ENCODE assay signal across 9 cellular contexts in genomic region chr15:37106490-37107001, GRCh38. TPM values are rescaled to one million over a fixed set of nuclear protein-coding genes. Genes with fewer than 3 reads are reported as not detected.
DNase-seq lines count a peak whose midpoint lies in the region; ATAC-seq, FAIRE-seq and TF ChIP-seq lines count a peak whose summit lies in the region.
"Had no signal": no experiment of that assay in that cellular context is flagged by ENCODE, and none has a peak within 500 bp of the region (broad histone marks: within the 10 kb centered on the region; RNA-seq: fewer than 3 reads in every experiment).

No MANE protein-coding gene starts in this region.

- H4K12ac ChIP-seq in trophoblast cell (ENCODE audit: low read depth, low read length) = no peak overlapping the region

- intact Hi-C loops in esophagus squamous epithelium (cut with DNase I) = no loop called here
- intact Hi-C loops in pancreas (cut with DNase I) = loop anchor here in 1 of 3 donors (10.0 kb wide), 1 partner anchor 222 kb away; no protein-coding TSS in a partner anchor

- peak overlapping the region in 3 of 4 donors; percentile 23 to 54 (median 26) for H3K4me3 ChIP-seq in esophagus squamous epithelium
- no peak overlapping the region for H3K4me3 ChIP-seq in trophoblast cell (ENCODE audit: low read depth, low read length)
- no peak overlapping the region for H3K4me3 ChIP-seq in pancreas

- H2AK5ac ChIP-seq in trophoblast cell (ENCODE audit: low read length) = no peak overlapping the region

- H3K9me3 ChIP-seq in esophagus squamous epithelium = no peaks in the 10 kb centered on the region
- H3K9me3 ChIP-seq in trophoblast cell (ENCODE audit: insufficient read depth, low read depth, low read length) = no peaks in the 10 kb centered on the region
- H3K9me3 ChIP-seq in pancreas = no peaks in the 10 kb centered on the region

- H3K14ac ChIP-seq in trophoblast cell (ENCODE audit: low read length) = no peak overlapping the region

- H2BK12ac ChIP-seq in trophoblast cell (ENCODE audit: low read length) = no peak overlapping the region

- H3K4me2 ChIP-seq in trophoblast cell (ENCODE audit: low read length) = peak overlapping the region; percentile 49

- no peak for FAIRE-seq in pancreas (lab: Jason Lieb, UNC)

- H2AFZ ChIP-seq in trophoblast cell (ENCODE audit: insufficient read depth, low read length, poor library complexity) = no peak overlapping the region

- H3K4ac ChIP-seq in trophoblast cell (ENCODE audit: low read depth, low read length) = no peak overlapping the region

- TF ChIP-seq POLR2A in esophagus squamous epithelium (IDR thresholded peaks at IDR 0.05) = no peak

- peaks cover 0 to 46% (median 0%) of the 10 kb centered on the region in 4 donors for H3K27me3 ChIP-seq in esophagus squamous epithelium
- H3K27me3 ChIP-seq in trophoblast cell (ENCODE audit: insufficient read depth, low read length) = peaks cover 31% of the 10 kb centered on the region
- no peaks in the 10 kb centered on the region for H3K27me3 ChIP-seq in pancreas

- H3K18ac ChIP-seq in trophoblast cell (ENCODE audit: low read length) = no peak overlapping the region

- H3K36me3 ChIP-seq in esophagus squamous epithelium = no peaks in the 10 kb centered on the region
- no peaks in the 10 kb centered on the region for H3K36me3 ChIP-seq in trophoblast cell (ENCODE audit: control insufficient read depth in 1 of 2, insufficient read depth in 2 of 2, low read length in 2 of 2)
- H3K36me3 ChIP-seq in pancreas = no peaks in the 10 kb centered on the region

- H3K9ac ChIP-seq in trophoblast cell (ENCODE audit: low read length) = no peak overlapping the region

- H4K8ac ChIP-seq in trophoblast cell (ENCODE audit: low read depth, low read length) = no peak overlapping the region

- no peak overlapping the region for H2BK120ac ChIP-seq in trophoblast cell (ENCODE audit: insufficient read depth, low read length, poor library complexity)

- DNase-seq in GM10266 (ENCODE audit: extremely low spot score) (no peak), NCI-H82 (lab: John Stamatoyannopoulos, UW) (peak; percentile 91), esophagus squamous epithelium (lab: John Stamatoyannopoulos, UW) (no peak), trophoblast cell (peak in 1 of 2 donors; percentile 35), pancreas (no peak), OCI-M2 (lab: John Stamatoyannopoulos, UW; ENCODE audit: unreplicated experiment) (no peak), NCI-H1105 treated with DMSO at 0.1 percent for 48 hours (lab: John Stamatoyannopoulos, UW) (no peak)

- H3K27ac ChIP-seq in esophagus squamous epithelium = peak overlapping the region; percentile 35 to 95 (median 80)
- no peak overlapping the region for H3K27ac ChIP-seq in trophoblast cell (ENCODE audit: low read depth, low read length)
- H3K27ac ChIP-seq in pancreas = no peak overlapping the region

- H3K4me1 ChIP-seq in esophagus squamous epithelium (peaks cover 0 to 35% (median 0%) of the 10 kb centered on the region in 3 donors), trophoblast cell (ENCODE audit: control insufficient read depth in 1 of 2, insufficient read depth in 2 of 2, low read length in 2 of 2) (peaks cover 0 to 10% of the 10 kb centered on the region in 2 experiments), pancreas (no peaks in the 10 kb centered on the region)

- TF ChIP-seq CTCF in GM10266 (IDR thresholded peaks at IDR 0.05; ENCODE audit: control insufficient read depth, insufficient read depth, low read depth, missing control alignments) = peak; percentile 65
- TF ChIP-seq CTCF in esophagus squamous epithelium (IDR thresholded peaks at IDR 0.05) = no peak
- no peak for TF ChIP-seq CTCF in pancreas (IDR thresholded peaks at IDR 0.05)

- H4K91ac ChIP-seq in trophoblast cell (ENCODE audit: low read depth, low read length) = no peak overlapping the region

- peaks cover 2% of the 10 kb centered on the region for H3K79me1 ChIP-seq in trophoblast cell (ENCODE audit: low read length)

- ATAC-seq in pancreas = no peak
- ATAC-seq in GM19452 (IDR thresholded peaks at IDR 0.05; ENCODE audit: unreplicated experiment) = no peak
- ATAC-seq: activated T-cell treated with anti-CD3 and anti-CD28 coated beads, Interleukin-2, amount 50 U/mL, for 72 hours had no signal

- no peak overlapping the region for H3K23ac ChIP-seq in trophoblast cell (ENCODE audit: low read length)

- no peaks in the 10 kb centered on the region for H3K79me2 ChIP-seq in trophoblast cell (ENCODE audit: control insufficient read depth, insufficient read depth, low read length, poor library complexity)

- WGBS in esophagus squamous epithelium, 2 donors = 28 to 41% methylated on average over 19 of the region's 23 CpGs
- no CpG with 5 or more reads among the region's 23 CpGs for WGBS in trophoblast cell (ENCODE audit: extremely low coverage, insufficient coverage, insufficient read length)
- 63 to 78% methylated on average over 23 of the region's 23 CpGs for WGBS in pancreas, 2 donors

- no peak overlapping the region for H2BK5ac ChIP-seq in trophoblast cell (ENCODE audit: low read depth, low read length, poor library complexity)

RNA-seq across cellular contexts. Expression of gene MEIS2, which starts 6.2 kb away (rescaled TPM):
- 10 to 100 TPM in 2 of 4 donors, 1 to 10 TPM in 2; 6.6 to 26.3 (median 9.9) TPM for total RNA-seq in esophagus squamous epithelium
- 12.3 and 13.1 TPM in 2 replicates for polyA plus RNA-seq in trophoblast cell (2013)
- total RNA-seq in pancreas = 10 to 100 TPM in 5 of 6 donors, 1 to 10 TPM in 1; 9.1 to 24.1 (median 14.8) TPM
- 10 to 100 TPM; 10.7 to 30.5 TPM for polyA plus RNA-seq in pancreas

Comparison
In these comparisons a context has a peak if more than half of its experiments do, and no peak if none do; other contexts are left out.
1. H3K27ac ChIP-seq: peak in esophagus squamous epithelium (4 of 4); none in trophoblast cell (single experiment) and pancreas (0 of 4).
2. H3K4me3 ChIP-seq: peak in esophagus squamous epithelium (3 of 4); none in trophoblast cell (single experiment) and pancreas (0 of 4).